ENCODE assay signal across 16 cellular contexts in genomic region chr18:30487962-30488361, GRCh38.
"Had no signal": no experiment of that assay in that cellular context is flagged by ENCODE, and none has a peak within 500 bp of the region (broad histone marks: within the 10 kb centered on the region; RNA-seq: fewer than 3 reads in every experiment).

No MANE protein-coding gene starts in this region.

- H3K36me3 ChIP-seq: sigmoid colon, stomach had no signal

- FAIRE-seq: urothelium cell line had no signal

- H3K27me3 ChIP-seq: body of pancreas, sigmoid colon, stomach had no signal

- H3K4me3 ChIP-seq: body of pancreas, sigmoid colon, stomach had no signal

- H3K27ac ChIP-seq: body of pancreas, sigmoid colon, stomach had no signal

- H3K9me3 Mint-ChIP-seq: activated naive CD8-positive, alpha-beta T cell treated with anti-CD3 and anti-CD28 coated beads, Interleukin-2, amount 50 U/mL, for 24 hours; endodermal cell had no signal

- H3K4me1 Mint-ChIP-seq: activated naive CD8-positive, alpha-beta T cell treated with anti-CD3 and anti-CD28 coated beads, Interleukin-2, amount 50 U/mL, for 24 hours had no signal

- H3K27me3 Mint-ChIP-seq: activated naive CD8-positive, alpha-beta T cell treated with anti-CD3 and anti-CD28 coated beads, Interleukin-2, amount 50 U/mL, for 24 hours; natural killer cell treated with Interleukin-12 subunit alpha and Interleukin-12 subunit beta and Interleukin-15 and Interleukin-18, amount 100 ng/mL, for 72 hours; progenitor cell of endocrine pancreas had no signal

- H3K36me3 Mint-ChIP-seq: natural killer cell treated with Interleukin-12 subunit alpha and Interleukin-12 subunit beta and Interleukin-15 and Interleukin-18, amount 100 ng/mL, for 72 hours had no signal

- H3K9me3 ChIP-seq: body of pancreas, sigmoid colon, stomach had no signal

- DNase-seq: activated CD4-positive, alpha-beta T cell treated with anti-CD3 and anti-CD28 coated beads for 48 hours; activated CD8-positive, alpha-beta T cell treated with anti-CD3 and anti-CD28 coated beads, Interleukin-2, amount 10 ng/mL, durations not matched to agents 7 days and 5 days; activated naive CD4-positive, alpha-beta T cell treated with Interleukin-2 at 50 U/mL for 16 hours; activated naive CD8-positive, alpha-beta T cell treated with anti-CD3 and anti-CD28 coated beads, Interleukin-2, amount 50 U/mL, for 24 hours; body of pancreas; endodermal cell; head of caudate nucleus; occipital lobe; sigmoid colon; stimulated activated CD4-positive, alpha-beta T cell treated with anti-CD3 and anti-CD28 coated beads, Interleukin-4, amount 100 ng/mL, for 24 hours; stomach; T-helper 1 cell had no signal

- ATAC-seq: activated CD8-positive, alpha-beta T cell treated with anti-CD3 and anti-CD28 coated beads, Interleukin-2, amount 10 ng/mL, durations not matched to agents 7 days and 5 days; activated naive CD8-positive, alpha-beta T cell treated with anti-CD3 and anti-CD28 coated beads, Interleukin-2, amount 50 U/mL, for 24 hours; body of pancreas; natural killer cell treated with Interleukin-12 subunit alpha and Interleukin-12 subunit beta and Interleukin-15 and Interleukin-18, amount 100 ng/mL, for 72 hours had no signal

- H3K4me3 Mint-ChIP-seq: activated CD8-positive, alpha-beta T cell treated with anti-CD3 and anti-CD28 coated beads, Interleukin-2, amount 10 ng/mL, durations not matched to agents 7 days and 5 days; activated naive CD8-positive, alpha-beta T cell treated with anti-CD3 and anti-CD28 coated beads, Interleukin-2, amount 50 U/mL, for 24 hours; activated T-helper 1 cell treated with anti-CD3 and anti-CD28 coated beads, Interleukin-12 subunit alpha, Interleukin-12 subunit beta, Interleukin-2, Interleukin-4 antibody, amounts not matched to agents 30 ng/mL and 10 ng/mL and 1 ng/mL, durations not matched to agents 14 hours and 24 hours and 36 hours; endodermal cell; natural killer cell treated with Interleukin-12 subunit alpha and Interleukin-12 subunit beta and Interleukin-15 and Interleukin-18, amount 100 ng/mL, for 72 hours had no signal

- H3K4me1 ChIP-seq: body of pancreas, sigmoid colon, stomach had no signal

- H3K27ac Mint-ChIP-seq: activated CD8-positive, alpha-beta T cell treated with anti-CD3 and anti-CD28 coated beads, Interleukin-2, amount 10 ng/mL, durations not matched to agents 7 days and 5 days; activated naive CD8-positive, alpha-beta T cell treated with anti-CD3 and anti-CD28 coated beads, Interleukin-2, amount 50 U/mL, for 24 hours; activated T-helper 1 cell treated with anti-CD3 and anti-CD28 coated beads, Interleukin-12 subunit alpha, Interleukin-12 subunit beta, Interleukin-2, Interleukin-4 antibody, amounts not matched to agents 30 ng/mL and 10 ng/mL and 1 ng/mL, durations not matched to agents 14 hours and 24 hours and 36 hours; natural killer cell treated with Interleukin-12 subunit alpha and Interleukin-12 subunit beta and Interleukin-15 and Interleukin-18, amount 100 ng/mL, for 72 hours; progenitor cell of endocrine pancreas had no signal
